Comparison of ENCODE assay signal across 9 cellular contexts in the genomic region with DNA sequence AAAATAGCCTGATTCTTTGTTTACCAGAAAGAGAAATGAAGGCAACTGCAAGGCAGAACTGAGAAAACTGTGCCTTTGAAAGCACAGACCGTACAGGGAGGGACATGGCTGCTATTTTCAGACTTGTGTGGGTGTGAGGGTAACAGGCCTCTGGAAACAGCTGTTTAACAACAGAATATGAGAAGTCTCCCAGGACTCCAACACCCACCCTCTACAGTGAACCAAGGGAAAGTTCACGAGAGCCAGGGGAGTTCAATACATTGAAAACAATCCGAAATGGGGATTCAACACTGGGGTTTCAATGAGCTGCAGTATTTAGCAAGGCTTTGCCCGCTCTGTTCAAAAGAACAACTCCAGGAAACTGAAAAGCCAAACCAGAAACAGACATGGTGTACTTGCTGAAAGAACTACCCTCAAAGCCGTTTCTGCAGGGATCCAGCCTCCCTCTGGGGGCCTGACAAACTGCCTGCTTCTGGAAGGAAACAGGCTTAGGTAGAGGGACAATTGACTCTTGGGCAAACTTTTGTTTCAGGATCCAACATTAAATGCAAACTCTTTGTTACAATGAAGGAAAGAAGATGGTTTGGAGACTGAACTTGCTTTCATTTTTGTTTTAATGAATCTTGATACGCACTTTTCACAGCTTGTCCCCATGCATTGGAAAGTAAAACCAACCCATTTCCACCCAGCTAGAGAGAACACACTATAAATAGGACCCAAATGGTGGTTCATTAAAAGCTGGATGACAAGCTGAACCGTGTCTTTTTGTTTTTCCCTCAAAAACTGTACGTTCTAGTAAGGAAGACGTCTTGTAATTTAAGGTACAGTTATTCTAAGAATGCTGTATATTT.
DNase-seq lines count a peak whose midpoint lies in the region; ATAC-seq and TF ChIP-seq lines count a peak whose summit lies in the region.
"Had no signal": no experiment of that assay in that cellular context is flagged by ENCODE, and none has a peak within 500 bp of the region (broad histone marks: within the 10 kb centered on the region; RNA-seq: fewer than 3 reads in every experiment).

No MANE protein-coding gene starts in this region.

- TF ChIP-seq CTCF in mucosa of descending colon (IDR thresholded peaks at IDR 0.05): no peak

- DNase-seq in activated CD4-positive, CD25-positive, alpha-beta regulatory T cell treated with anti-CD3 and anti-CD28 coated beads, Interleukin-2, amount 50 U/mL, for 72 hours: no peak
- DNase-seq in activated naive CD8-positive, alpha-beta T cell treated with anti-CD3 and anti-CD28 coated beads for 36 hours: peak; percentile 2
- DNase-seq in mucosa of descending colon (no peak), GM19238 (ENCODE audit: insufficient read length, low spot score) (no peak), DMS153 (lab: John Stamatoyannopoulos, UW) (no peak)
- DNase-seq in stimulated activated CD8-positive, alpha-beta memory T cell treated with anti-CD3 and anti-CD28 coated beads, Interleukin-4, amount 100 ng/mL, for 48 hours: no peak

- peak; percentile 45 to 55 for ATAC-seq in activated CD4-positive, CD25-positive, alpha-beta regulatory T cell treated with anti-CD3 and anti-CD28 coated beads, Interleukin-2, amount 50 U/mL, for 24 hours
- ATAC-seq in HG03025 (IDR thresholded peaks at IDR 0.05; ENCODE audit: low FRiP score, unreplicated experiment) (peak; percentile 88), mucosa of descending colon (peak; percentile 69)
- ATAC-seq: A549 had no signal

- no peaks in the 10 kb centered on the region for H3K9me3 Mint-ChIP-seq in activated naive CD8-positive, alpha-beta T cell treated with anti-CD3 and anti-CD28 coated beads for 36 hours

- H3K27ac Mint-ChIP-seq in activated naive CD8-positive, alpha-beta T cell treated with anti-CD3 and anti-CD28 coated beads for 36 hours: peak overlapping the region; percentile 88

- H3K4me1 ChIP-seq in mucosa of descending colon (ENCODE audit: low read depth): no peaks in the 10 kb centered on the region

- intact Hi-C loops in mucosa of descending colon (cut with DNase I, micrococcal nuclease): no loop called here

- no peaks in the 10 kb centered on the region for H3K36me3 Mint-ChIP-seq in activated naive CD8-positive, alpha-beta T cell treated with anti-CD3 and anti-CD28 coated beads for 36 hours

- peak overlapping the region; percentile 64 for H3K4me3 Mint-ChIP-seq in activated naive CD8-positive, alpha-beta T cell treated with anti-CD3 and anti-CD28 coated beads for 36 hours

- H3K9me3 ChIP-seq in mucosa of descending colon: no peaks in the 10 kb centered on the region
- H3K9me3 ChIP-seq: A549 had no signal

- H3K27me3 Mint-ChIP-seq in activated naive CD8-positive, alpha-beta T cell treated with anti-CD3 and anti-CD28 coated beads for 36 hours: no peaks in the 10 kb centered on the region

- no peak overlapping the region for H3K4me3 ChIP-seq in mucosa of descending colon
- H3K4me3 ChIP-seq: A549 had no signal

- peaks cover 19% of the 10 kb centered on the region for H3K4me1 Mint-ChIP-seq in activated naive CD8-positive, alpha-beta T cell treated with anti-CD3 and anti-CD28 coated beads for 36 hours

- H3K36me3 ChIP-seq in mucosa of descending colon (ENCODE audit: low read depth): no peaks in the 10 kb centered on the region
